Comparison of ENCODE assay signal across 29 cellular contexts in genomic region chr14:39264057-39264456, GRCh38. TPM values are rescaled to one million over a fixed set of nuclear protein-coding genes. Genes with fewer than 3 reads are reported as not detected.
DNase-seq lines count a peak whose midpoint lies in the region; ATAC-seq, FAIRE-seq and TF ChIP-seq lines count a peak whose summit lies in the region.
"Had no signal": no experiment of that assay in that cellular context is flagged by ENCODE, and none has a peak within 500 bp of the region (broad histone marks: within the 10 kb centered on the region; RNA-seq: fewer than 3 reads in every experiment).

No MANE protein-coding gene starts in this region.

- FAIRE-seq in HepG2 (lab: Jason Lieb, UNC) (no peak), H1 (lab: Jason Lieb, UNC) (no peak)
- FAIRE-seq: A204.1, GM12878, GM12892, GM19239 had no signal

- H3K9ac ChIP-seq in HepG2 (ENCODE audit: insufficient read depth, low read depth, low read length) (no peak overlapping the region), H1 (replicated peaks in 1 of 4; ENCODE audit: extremely low read depth in 1 of 4, low read depth in 3 of 4, low read length in 3 of 4) (no peak overlapping the region), neural progenitor cell (no peak overlapping the region)
- H3K9ac ChIP-seq: BLaER1 had no signal

- TF ChIP-seq POLR2A in HepG2 (IDR thresholded peaks at IDR 0.05; ENCODE audit: insufficient read depth in 1 of 2, low read depth in 2 of 2, low read length in 2 of 2) (no peak), right lobe of liver (IDR thresholded peaks at IDR 0.05) (no peak), H1 (IDR thresholded peaks at IDR 0.05; ENCODE audit: control extremely low read depth in 1 of 2, low read depth in 2 of 2, low read length in 2 of 2) (no peak)

- H2BK12ac ChIP-seq in H1 (ENCODE audit: low read depth, low read length), result no peak overlapping the region

- no peak overlapping the region for H3K56ac ChIP-seq in H1 (replicated peaks; ENCODE audit: insufficient read length, low read depth, low read length)

- H3K4ac ChIP-seq in H1 (replicated peaks; ENCODE audit: insufficient read length, low read depth, low read length), result no peak overlapping the region

- 93% methylated on average over 7 of the region's 7 CpGs for WGBS in HepG2 (ENCODE audit: low lambda C conversion rate)
- 84% methylated on average over 7 of the region's 7 CpGs for WGBS in right lobe of liver (ENCODE audit: insufficient coverage, low coverage, low lambda C conversion rate, missing lambda C conversion rate)
- 88% methylated on average over 7 of the region's 7 CpGs; no CpG with 5 or more reads in 1 of the 2 experiments for WGBS in H1 (ENCODE audit: extremely low coverage in 1 of 2, insufficient coverage in 1 of 2, insufficient read length in 1 of 2, insufficient replicate concordance in 2 of 2, low coverage in 1 of 2, low lambda C conversion rate in 2 of 2, missing lambda C conversion rate in 1 of 2), 2 experiments

- H2AK5ac ChIP-seq in H1 (ENCODE audit: low read depth, low read length), result no peak overlapping the region

- TF ChIP-seq CTCF in HepG2 (CRISPR knock-in tag; IDR thresholded peaks at IDR 0.05) (no peak), right lobe of liver (IDR thresholded peaks at IDR 0.05) (no peak), PC-9 (conservative IDR thresholded peaks at IDR 0.05) (no peak), H1 (IDR thresholded peaks at IDR 0.05; ENCODE audit: control extremely low read depth in 1 of 3, insufficient read depth in 1 of 3, low read depth in 1 of 3, low read length in 3 of 3) (no peak), neural progenitor cell (IDR thresholded peaks at IDR 0.05) (no peak)

- peak overlapping the region; percentile 18 for H3K27ac Mint-ChIP-seq in neural progenitor cell
- H3K27ac Mint-ChIP-seq: CD14-positive monocyte had no signal

- CTCF ChIA-PET in HepG2 (lab: Yijun Ruan, JAX; ENCODE audit: low intra/inter-chr PET ratio, low total read pairs) (no interaction called here), PC-9 (lab: Charles Lee) (no interaction called here), H1 (lab: Charles Lee; ENCODE audit: partially characterized antibody) (no interaction called here)

- peaks cover 21% of the 10 kb centered on the region for H3K9me3 Mint-ChIP-seq in neural progenitor cell

- H3K27ac ChIP-seq in HepG2 (ENCODE audit: extremely low read length, insufficient read depth, low read length) (no peak overlapping the region), right lobe of liver (no peak overlapping the region), PC-9 (no peak overlapping the region), H1 (ENCODE audit: low read depth, low read length) (no peak overlapping the region), neural progenitor cell (no peak overlapping the region)
- H3K27ac ChIP-seq: BLaER1 had no signal

- peaks cover 4% of the 10 kb centered on the region for H3K23me2 ChIP-seq in H1 (ENCODE audit: low read depth, low read length)

- no peak overlapping the region for H4K8ac ChIP-seq in H1 (ENCODE audit: extremely low read depth, insufficient read depth, low read length)

- POLR2A ChIA-PET in HepG2 (lab: Yijun Ruan, JAX) (interaction anchor here (5.3 to 5.7 kb wide), 2 partner anchors 31 to 161 kb away, joined by 77 to 112 read pairs; partner anchors contain the start of genes MIA2 and SEC23A), PC-9 (lab: Charles Lee; ENCODE audit: unreplicated experiment) (interaction anchor here (0.6 to 0.8 kb wide), 3 partner anchors 94 to 150 kb away, joined by 6 to 12 read pairs (median 6); partner anchors contain the start of gene TRAPPC6B), H1 (lab: Charles Lee; ENCODE audit: partially characterized antibody) (no interaction called here)

- no peak overlapping the region for H2BK20ac ChIP-seq in H1 (ENCODE audit: low read length)

- H3K4me3 ChIP-seq in HepG2 (replicated peaks in 1 of 3; ENCODE audit: insufficient read depth in 1 of 3, low read depth in 2 of 3, low read length in 3 of 3), result no peak overlapping the region
- no peak overlapping the region for H3K4me3 ChIP-seq in right lobe of liver
- H3K4me3 ChIP-seq in PC-9, result no peak overlapping the region
- H3K4me3 ChIP-seq in H1 (ENCODE audit: extremely low read depth in 1 of 4, insufficient read depth in 2 of 4, low read depth in 3 of 4, low read length in 4 of 4), result no peak overlapping the region
- no peak overlapping the region for H3K4me3 ChIP-seq in neural progenitor cell
- H3K4me3 ChIP-seq: BLaER1, GM12878 had no signal

- no peak overlapping the region for H3K4me2 ChIP-seq in HepG2 (ENCODE audit: low read depth, low read length)
- 0 out of 2 replicates have a peak overlapping the region, but pooled peaks have one; percentile 98 for H3K4me2 ChIP-seq in PC-9
- H3K4me2 ChIP-seq in H1 (ENCODE audit: insufficient read depth in 1 of 2, low read depth in 2 of 2, low read length in 2 of 2), result no peak overlapping the region
- no peak overlapping the region for H3K4me2 ChIP-seq in neural progenitor cell
- H3K4me2 ChIP-seq: BLaER1 had no signal

- TF ChIP-seq EP300 in HepG2 (IDR thresholded peaks at IDR 0.05; ENCODE audit: low read depth in 2 of 2, low read length in 2 of 2) (no peak), HepG2 (CRISPR knock-in tag; IDR thresholded peaks at IDR 0.05; ENCODE audit: borderline replicate concordance) (no peak), H1 (IDR thresholded peaks at IDR 0.05; ENCODE audit: borderline replicate concordance in 1 of 2, low read depth in 2 of 2, low read length in 2 of 2) (no peak)

- H3K36me3 Mint-ChIP-seq in neural progenitor cell, result no peaks in the 10 kb centered on the region
- H3K36me3 Mint-ChIP-seq: CD14-positive monocyte; CD4-positive, CD25-positive, alpha-beta regulatory T cell had no signal

- H2BK15ac ChIP-seq in H1 (ENCODE audit: low read length), result no peak overlapping the region

- DNase-seq in HepG2 (ENCODE audit: low spot score) (no peak), right lobe of liver (no peak), PC-9 (no peak), H1 (ENCODE audit: low read depth in 1 of 2, low spot score in 2 of 2) (no peak), neural progenitor cell (ENCODE audit: low spot score) (no peak), MV-4-11 (lab: John Stamatoyannopoulos, UW) (no peak)
- DNase-seq: 8988T; ACHN; BE2C; C1 segment of cervical spinal cord; CD4-positive, alpha-beta memory T cell; CD4-positive, CD25-positive, alpha-beta regulatory T cell; CD8-positive, alpha-beta memory T cell; COR-L47; DMS 273 treated with DMSO at 0.1 percent for 48 hours; DMS153; DMS53; DMS79; DND-41; EL; GDM1 had no signal

- H3K27me3 Mint-ChIP-seq in neural progenitor cell (ENCODE audit: insufficient read depth, low read depth), result peaks cover 10% of the 10 kb centered on the region
- H3K27me3 Mint-ChIP-seq: CD4-positive, alpha-beta memory T cell; CD8-positive, alpha-beta memory T cell had no signal

- H3K9me3 ChIP-seq in HepG2 (ENCODE audit: low read length) (no peaks in the 10 kb centered on the region), right lobe of liver (no peaks in the 10 kb centered on the region), PC-9 (ENCODE audit: insufficient read depth, low read depth) (no peaks in the 10 kb centered on the region; the same call in 1 of the 2 replicates), H1 (ENCODE audit: insufficient read depth in 2 of 2, low read depth in 1 of 2, low read length in 1 of 2) (no peaks in the 10 kb centered on the region), neural progenitor cell (ENCODE audit: low read depth) (no peaks in the 10 kb centered on the region)
- H3K9me3 ChIP-seq: BE2C had no signal

- H3K4me3 Mint-ChIP-seq in neural progenitor cell, result peak overlapping the region; percentile 31
- H3K4me3 Mint-ChIP-seq: CD14-positive monocyte; CD4-positive, alpha-beta memory T cell had no signal

- H3K18ac ChIP-seq in H1 (ENCODE audit: extremely low read depth, low read length), result no peak overlapping the region

- H3K36me3 ChIP-seq in HepG2 (replicated peaks in 1 of 2; ENCODE audit: control insufficient read depth in 1 of 2, insufficient read depth in 2 of 2, low read length in 2 of 2) (0 out of 5 replicates have a peak, but pooled peaks cover 0 to 3% of the 10 kb centered on the region in 2 experiments), right lobe of liver (no peaks in the 10 kb centered on the region), PC-9 (ENCODE audit: low read depth) (no peaks in the 10 kb centered on the region), H1 (ENCODE audit: control insufficient read depth in 2 of 4, insufficient read depth in 4 of 4, low read length in 3 of 4) (no peaks in the 10 kb centered on the region), neural progenitor cell (no peaks in the 10 kb centered on the region)
- H3K36me3 ChIP-seq: BE2C, BLaER1 had no signal

- H4K91ac ChIP-seq in H1 (replicated peaks; ENCODE audit: insufficient read length, low read length), result no peak overlapping the region

- no peak overlapping the region for H2BK5ac ChIP-seq in H1 (ENCODE audit: low read depth, low read length)

- no peaks in the 10 kb centered on the region for H3K79me1 ChIP-seq in H1 (ENCODE audit: low read depth, low read length)

- no peak for ATAC-seq in HepG2
- no peak for ATAC-seq in right lobe of liver
- no peak for ATAC-seq in GM18498 (IDR thresholded peaks at IDR 0.05; ENCODE audit: unreplicated experiment)
- ATAC-seq in GM21528 (IDR thresholded peaks at IDR 0.05; ENCODE audit: low FRiP score, unreplicated experiment), result no peak
- ATAC-seq: GM12878 had no signal

- no peak overlapping the region for H4K5ac ChIP-seq in H1 (ENCODE audit: insufficient read length, low read depth, low read length)

- no peak overlapping the region for H2AFZ ChIP-seq in HepG2 (ENCODE audit: low read length)
- no peak overlapping the region for H2AFZ ChIP-seq in PC-9
- H2AFZ ChIP-seq in H1 (ENCODE audit: low read length), result no peak overlapping the region
- H2AFZ ChIP-seq in neural progenitor cell (replicated peaks), result no peak overlapping the region

- H3F3A ChIP-seq in PC-9 (ENCODE audit: insufficient read depth, low read depth) (peaks cover 20% of the 10 kb centered on the region; the same call in 1 of the 2 replicates), neural progenitor cell (ENCODE audit: low read depth) (peaks cover 21% of the 10 kb centered on the region)

- H2BK120ac ChIP-seq in H1 (replicated peaks; ENCODE audit: low read depth, low read length), result no peak overlapping the region

- intact Hi-C loops in HepG2 (cut with micrococcal nuclease; ENCODE audit: unreplicated experiment), result no loop called here
- intact Hi-C loops in right lobe of liver (cut with DNase I), result no loop called here
- intact Hi-C loops in PC-9 (cut with micrococcal nuclease; ENCODE audit: unreplicated experiment), result no loop called here

- H3K79me2 ChIP-seq in HepG2 (ENCODE audit: insufficient read depth, low read length) (peaks cover 23% of the 10 kb centered on the region), PC-9 (ENCODE audit: low read depth) (peaks cover 34% of the 10 kb centered on the region), H1 (ENCODE audit: control insufficient read depth in 1 of 2, insufficient read depth in 2 of 2, low read length in 2 of 2) (peaks cover 0 to 11% of the 10 kb centered on the region in 2 experiments; a peak in 2 of 4 replicates), neural progenitor cell (ENCODE audit: low read depth) (peaks cover 14% of the 10 kb centered on the region)

- H3K4me1 ChIP-seq in HepG2 (ENCODE audit: insufficient read depth, low read length) (peaks cover 31% of the 10 kb centered on the region), right lobe of liver (peaks cover 0 to 28% (median 0%) of the 10 kb centered on the region in 4 donors), PC-9 (replicated peaks; ENCODE audit: insufficient read depth) (peaks cover 6% of the 10 kb centered on the region; the same call in 1 of the 2 replicates), H1 (replicated peaks in 1 of 4; ENCODE audit: control insufficient read depth in 3 of 4, insufficient read depth in 4 of 4, low read length in 3 of 4) (peaks cover 0 to 7% (median under 1%) of the 10 kb centered on the region in 4 experiments; a peak in 3 of 7 replicates), neural progenitor cell (peaks cover 19% of the 10 kb centered on the region)
- H3K4me1 ChIP-seq: BE2C had no signal

- in situ Hi-C loops in HepG2 (cut with HindIII; ENCODE audit: extremely low pct_ligation_motif_present, low pct_unique_long_range_greater_than_20kb), result no loop called here

- H3K4me1 Mint-ChIP-seq in neural progenitor cell, result peaks cover 27% of the 10 kb centered on the region

- H3K27me3 ChIP-seq in HepG2 (ENCODE audit: control insufficient read depth in 1 of 2, insufficient read depth in 2 of 2, low read length in 2 of 2), result no peaks in the 10 kb centered on the region; a peak in 1 of 5 replicates
- H3K27me3 ChIP-seq in right lobe of liver, result no peaks in the 10 kb centered on the region
- H3K27me3 ChIP-seq in PC-9 (ENCODE audit: insufficient read depth, low read depth), result no peaks in the 10 kb centered on the region
- no peaks in the 10 kb centered on the region for H3K27me3 ChIP-seq in H1 (replicated peaks in 1 of 4; ENCODE audit: control insufficient read depth in 3 of 4, extremely low read depth in 1 of 4, insufficient read depth in 3 of 4, low read length in 3 of 4)
- H3K27me3 ChIP-seq in neural progenitor cell, result peaks cover 13% of the 10 kb centered on the region
- H3K27me3 ChIP-seq: BE2C, BLaER1 had no signal

- TF ChIP-seq RAD21 in HepG2 (CRISPR knock-in tag; IDR thresholded peaks at IDR 0.05), result no peak
- TF ChIP-seq RAD21 in H1 (IDR thresholded peaks at IDR 0.05 in 1 of 2, conservative IDR thresholded peaks at IDR 0.05 in 1 of 2; ENCODE audit: low read depth in 2 of 2, low read length in 2 of 2), result no peak

- no peaks in the 10 kb centered on the region for H3K9me2 ChIP-seq in PC-9 (ENCODE audit: insufficient read depth)

- BruUV-seq in HepG2 (replicated peaks; lab: Mats Ljungman, UMichigan), result no TSS peak
- BruUV-seq in PC-9 (replicated peaks; lab: Mats Ljungman, UMichigan), result no TSS peak

- H3K23ac ChIP-seq in H1 (ENCODE audit: insufficient read length), result no peak overlapping the region

- peaks cover 7% of the 10 kb centered on the region for H4K20me1 ChIP-seq in HepG2 (ENCODE audit: insufficient read depth, low read length)
- peaks cover 8% of the 10 kb centered on the region; the same call in 1 of the 2 replicates for H4K20me1 ChIP-seq in PC-9 (ENCODE audit: insufficient read depth)
- H4K20me1 ChIP-seq in H1 (replicated peaks in 1 of 2; ENCODE audit: control insufficient read depth in 1 of 2, insufficient read depth in 2 of 2, low read length in 2 of 2), result no peaks in the 10 kb centered on the region
- no peaks in the 10 kb centered on the region for H4K20me1 ChIP-seq in neural progenitor cell (ENCODE audit: low read depth)

- H3K14ac ChIP-seq in H1 (ENCODE audit: insufficient read length), result no peak overlapping the region

RNA-seq across cellular contexts. Expression of gene MIA2, which starts 30.3 kb away (rescaled TPM):
- total RNA-seq in HepG2 (2016; rRNA removed; fragmentation: Illumina TruSeq; extraction: Trizol) (119 and 158 TPM in 2 replicates), right lobe of liver (10 to 100 TPM; 58.7 to 90.8 (median 73.6) TPM), PC-9 (2021) (36.4 and 43.9 TPM in 2 replicates), neural progenitor cell (ENCODE audit: low replicate concordance) (11.2 and 13.0 TPM in 2 replicates)
- total RNA-seq in HepG2 (2016; cell fraction: cytosol; rRNA removed; fragmentation: Illumina TruSeq; extraction: Trizol; ENCODE audit: low read depth), result 154 and 169 TPM in 2 replicates
- total RNA-seq in HepG2 (2016; cell fraction: insoluble cytoplasmic fraction; rRNA removed; fragmentation: Illumina TruSeq; extraction: Trizol), result 111 and 161 TPM in 2 replicates
- 165 and 196 TPM in 2 replicates for total RNA-seq in HepG2 (2016; cell fraction: membrane; rRNA removed; fragmentation: Illumina TruSeq; extraction: Trizol)
- 192 and 219 TPM in 2 replicates for total RNA-seq in HepG2 (2016; cell fraction: nucleus; rRNA removed; fragmentation: Illumina TruSeq; extraction: Trizol)
- polyA plus RNA-seq in HepG2 (2011; rRNA removed) (131 and 134 TPM in 2 replicates), H1 (2011; rRNA removed) (6.5 and 10.1 TPM in 2 replicates)
- 57.1 and 79.7 TPM in 2 replicates for polyA plus RNA-seq in HepG2 (2011; cell fraction: cytosol; rRNA removed)
- 77.3 and 94.7 TPM in 2 replicates for polyA plus RNA-seq in HepG2 (2011; cell fraction: nucleus; rRNA removed)
- polyA plus RNA-seq in HepG2 (2012), result 103 and 118 TPM in 2 replicates
- polyA plus RNA-seq in HepG2 (2016; cell fraction: cytosol; fragmentation: Illumina TruSeq; extraction: Trizol; ENCODE audit: low read depth), result 19.6 and 24.5 TPM in 2 replicates
- 95.4 and 102 TPM in 2 replicates for polyA plus RNA-seq in HepG2 (2016; cell fraction: insoluble cytoplasmic fraction; fragmentation: Illumina TruSeq; extraction: Trizol; ENCODE audit: low read depth)
- polyA plus RNA-seq in HepG2 (2016; cell fraction: membrane; fragmentation: Illumina TruSeq; extraction: Trizol; ENCODE audit: low read depth), result 45.8 and 50.4 TPM in 2 replicates
- polyA plus RNA-seq in HepG2 (2016; cell fraction: nucleus; fragmentation: Illumina TruSeq; extraction: Trizol; ENCODE audit: insufficient read depth, low read depth), result 216 and 223 TPM in 2 replicates
- 24.3 and 71.9 TPM in 2 replicates for polyA minus RNA-seq in HepG2 (2011; rRNA and poly(A)+ RNA removed; ENCODE audit: low replicate concordance)
- polyA minus RNA-seq in HepG2 (2011; cell fraction: cytosol; rRNA and poly(A)+ RNA removed), result 59.9 and 69.8 TPM in 2 replicates
- 211 and 242 TPM in 2 replicates for polyA minus RNA-seq in HepG2 (2011; cell fraction: nucleus; rRNA and poly(A)+ RNA removed)
- 15.0 and 16.1 TPM in 2 replicates for total RNA-seq in H1 (2021; fragmentation: NEBNext Ultra II Directional; extraction: Animal tissue kit (Norgen Biotek cat#: 25700))
- polyA plus RNA-seq in H1 (2011; cell fraction: cytosol; rRNA removed), result 7.7 TPM
- polyA plus RNA-seq in H1 (2011; cell fraction: nucleus; rRNA removed), result 10.5 TPM
- 7.2 to 11.4 TPM (median 9.4 TPM) in 4 replicates for polyA plus RNA-seq in H1 (2012, experiment 1 of 2)
- 2.3 TPM for polyA plus RNA-seq in H1 (2012, experiment 2 of 2)
- polyA plus RNA-seq in H1 (2013, experiment 1 of 2), result 19.0 TPM
- 19.6 TPM for polyA plus RNA-seq in H1 (2013, experiment 2 of 2)
- 6.7 and 9.2 TPM in 2 replicates for polyA minus RNA-seq in H1 (2011; rRNA and poly(A)+ RNA removed)
- 7.0 TPM for polyA minus RNA-seq in H1 (2011; cell fraction: cytosol; rRNA and poly(A)+ RNA removed)
- 8.6 TPM for polyA minus RNA-seq in H1 (2011; cell fraction: nucleus; rRNA and poly(A)+ RNA removed)

Comparison
In these comparisons a context has a peak if more than half of its experiments do, and no peak if none do; other contexts are left out.
1. Of the 41 proteins assayed by ChIP-seq in both HepG2 and H1: peak only in HepG2: none; only in H1: none; in both: KDM1A; in neither: 40.